10 cellular contexts compared by ENCODE assay signal in genomic region chr11:6667733-6668374, GRCh38. TPM values are rescaled to one million over a fixed set of nuclear protein-coding genes. Genes with fewer than 3 reads are reported as not detected.
A peak's percentile ranks its signal among the peaks of the same experiment; 100 is the strongest.
DNase-seq lines count a peak whose midpoint lies in the region; ATAC-seq and TF ChIP-seq lines count a peak whose summit lies in the region.
"Had no signal": no experiment of that assay in that cellular context is flagged by ENCODE, and none has a peak within 500 bp of the region (broad histone marks: within the 10 kb centered on the region; RNA-seq: fewer than 3 reads in every experiment).

No MANE protein-coding gene starts in this region.

- no peaks in the 10 kb centered on the region for H3K9me2 ChIP-seq in MM.1S (replicated peaks; ENCODE audit: insufficient read depth, low read length)

- no peak for TF ChIP-seq POLR2A in tibial nerve (IDR thresholded peaks at IDR 0.05)

- no peak for TF ChIP-seq EP300 in tibial nerve (IDR thresholded peaks at IDR 0.05)

- peak; percentile 67 for TF ChIP-seq CTCF in C4-2B (conservative IDR thresholded peaks at IDR 0.05)
- peak; percentile 49 for TF ChIP-seq CTCF in MM.1S (IDR thresholded peaks at IDR 0.05; ENCODE audit: low read length)
- peak; percentile 33 to 58 (median 52) for TF ChIP-seq CTCF in tibial nerve (IDR thresholded peaks at IDR 0.05)

- no peak overlapping the region for H3K4me2 ChIP-seq in MM.1S (ENCODE audit: low read depth, low read length)

- peak; percentile 79 for ATAC-seq in GM18907 (IDR thresholded peaks at IDR 0.05; ENCODE audit: unreplicated experiment)

- H3K27ac ChIP-seq in C4-2B (no peak overlapping the region), MM.1S (ENCODE audit: low read length) (no peak overlapping the region), tibial nerve (no peak overlapping the region)
- H3K27ac ChIP-seq: SJSA1, skin epidermis had no signal

- H3K27ac Mint-ChIP-seq in activated naive CD4-positive, alpha-beta T cell treated with anti-CD3 and anti-CD28 coated beads, Interleukin-2, amount 50 U/mL, for 24 hours = peak overlapping the region; percentile 49

- H3K4me3 ChIP-seq in MM.1S (ENCODE audit: low read length) (no peak overlapping the region), tibial nerve (no peak overlapping the region)
- H3K4me3 ChIP-seq: SJSA1, skin epidermis had no signal

- H3K36me3 ChIP-seq in MM.1S (replicated peaks; ENCODE audit: insufficient read depth, low read length) (no peaks in the 10 kb centered on the region), tibial nerve (no peaks in the 10 kb centered on the region)
- H3K36me3 ChIP-seq: SJSA1 had no signal

- no peaks in the 10 kb centered on the region for H3K79me2 ChIP-seq in MM.1S (ENCODE audit: low read length)

- no peak overlapping the region for H3K9ac ChIP-seq in MM.1S (ENCODE audit: low read length)

- no peak overlapping the region for H2AFZ ChIP-seq in MM.1S (ENCODE audit: low read length)

- H3K9me3 ChIP-seq in MM.1S (replicated peaks; ENCODE audit: insufficient read depth, low read length) = no peaks in the 10 kb centered on the region
- H3K9me3 ChIP-seq in tibial nerve = no peaks in the 10 kb centered on the region
- H3K9me3 ChIP-seq: SJSA1 had no signal

- WGBS in tibial nerve, 2 donors = 68 to 72% methylated on average over 3 of the region's 3 CpGs

- DNase-seq in MM.1S (peak; percentile 47), iPS-NIHi11 (ENCODE audit: low spot score) (peak; percentile 23), tibial nerve (ENCODE audit: low spot score in 2 of 2) (no peak), NCI-H128 (lab: John Stamatoyannopoulos, UW; ENCODE audit: unreplicated experiment) (no peak), T1000 (lab: John Stamatoyannopoulos, UW) (no peak)

- H3K4me1 ChIP-seq in MM.1S (ENCODE audit: low read length) (no peaks in the 10 kb centered on the region), tibial nerve (no peaks in the 10 kb centered on the region)
- H3K4me1 ChIP-seq: SJSA1 had no signal

- H3K27me3 ChIP-seq in MM.1S (replicated peaks; ENCODE audit: insufficient read depth, low read length) (0 out of 2 replicates have a peak, but pooled peaks cover 4% of the 10 kb centered on the region), tibial nerve (no peaks in the 10 kb centered on the region)
- H3K27me3 ChIP-seq: SJSA1 had no signal

- no peak overlapping the region for H3K4me3 Mint-ChIP-seq in activated naive CD4-positive, alpha-beta T cell treated with anti-CD3 and anti-CD28 coated beads, Interleukin-2, amount 50 U/mL, for 24 hours

- no peaks in the 10 kb centered on the region for H4K20me1 ChIP-seq in MM.1S (ENCODE audit: insufficient read depth, low read length)

- peaks cover 79% of the 10 kb centered on the region for H3K4me1 Mint-ChIP-seq in activated naive CD4-positive, alpha-beta T cell treated with anti-CD3 and anti-CD28 coated beads, Interleukin-2, amount 50 U/mL, for 24 hours

- no peaks in the 10 kb centered on the region for H3K36me3 Mint-ChIP-seq in activated naive CD4-positive, alpha-beta T cell treated with anti-CD3 and anti-CD28 coated beads, Interleukin-2, amount 50 U/mL, for 24 hours

- H3K27me3 Mint-ChIP-seq in activated naive CD4-positive, alpha-beta T cell treated with anti-CD3 and anti-CD28 coated beads, Interleukin-2, amount 50 U/mL, for 24 hours = no peaks in the 10 kb centered on the region

- H3F3A ChIP-seq in MM.1S (ENCODE audit: insufficient read depth, low read length) = no peaks in the 10 kb centered on the region

- no peaks in the 10 kb centered on the region for H3K9me3 Mint-ChIP-seq in activated naive CD4-positive, alpha-beta T cell treated with anti-CD3 and anti-CD28 coated beads, Interleukin-2, amount 50 U/mL, for 24 hours

RNA-seq across cellular contexts. Expression of gene DCHS1, which starts 12.2 kb away (rescaled TPM):
- 10 to 100 TPM; 12.6 to 27.8 (median 20.1) TPM for total RNA-seq in tibial nerve

RNA-seq across cellular contexts. Expression of gene MRPL17, which starts 15.3 kb away (rescaled TPM):
- 10 to 100 TPM; 17.3 to 24.6 (median 21.6) TPM for total RNA-seq in tibial nerve

RNA-seq across cellular contexts. Expression of gene TPP1, which starts 48.6 kb away (rescaled TPM):
- total RNA-seq in tibial nerve = 10 to 100 TPM; 45.6 to 81.3 (median 58.0) TPM

RNA-seq across cellular contexts. Expression of gene TAF10, which starts 55.8 kb away (rescaled TPM):
- total RNA-seq in tibial nerve = 100 to 1,000 TPM; 148 to 235 (median 155) TPM

Comparison
In these comparisons a context has a peak if more than half of its experiments do, and no peak if none do; other contexts are left out.
1. DNase-seq: peak in MM.1S (single experiment) and iPS-NIHi11 (single experiment); none in tibial nerve (0 of 2), NCI-H128 (single experiment) and T1000 (single experiment).
2. Peak in every context shown above with its lines, with median percentiles within 50 percentile points of each other: CTCF ChIP-seq.